In genomic region chr2:152343426-152343825, GRCh38 we compare ENCODE assay signal across 25 cellular contexts. TPM values are rescaled to one million over a fixed set of nuclear protein-coding genes. Genes with fewer than 3 reads are reported as not detected.
DNase-seq lines count a peak whose midpoint lies in the region; ATAC-seq, FAIRE-seq and TF ChIP-seq lines count a peak whose summit lies in the region.
"Had no signal": no experiment of that assay in that cellular context is flagged by ENCODE, and none has a peak within 500 bp of the region (broad histone marks: within the 10 kb centered on the region; RNA-seq: fewer than 3 reads in every experiment).

No MANE protein-coding gene starts in this region.

- TF ChIP-seq EP300 in HepG2 (IDR thresholded peaks at IDR 0.05; ENCODE audit: low read depth in 2 of 2, low read length in 2 of 2) (no peak), HepG2 (CRISPR knock-in tag; IDR thresholded peaks at IDR 0.05; ENCODE audit: borderline replicate concordance) (no peak)

- H3K27me3 ChIP-seq in HepG2 (ENCODE audit: control insufficient read depth in 1 of 2, insufficient read depth in 2 of 2, low read length in 2 of 2) (no peaks in the 10 kb centered on the region), right lobe of liver (no peaks in the 10 kb centered on the region), MG63 (no peaks in the 10 kb centered on the region), trophoblast cell (ENCODE audit: insufficient read depth, low read length) (no peaks in the 10 kb centered on the region)
- H3K27me3 ChIP-seq: BE2C had no signal

- POLR2A ChIA-PET in HepG2 (lab: Yijun Ruan, JAX), result interaction anchor here (1.2 to 1.8 kb wide), 3 partner anchors 9 to 62 kb away, joined by 4 to 5 read pairs (median 4); partner anchors contain the start of gene FMNL2

- no peak overlapping the region for H3K18ac ChIP-seq in trophoblast cell (ENCODE audit: low read length)

- H3K9ac ChIP-seq in HepG2 (ENCODE audit: insufficient read depth, low read depth, low read length) (no peak overlapping the region), trophoblast cell (ENCODE audit: low read length) (no peak overlapping the region)
- H3K9ac ChIP-seq: GM23248 had no signal

- no peak for TF ChIP-seq RAD21 in HepG2 (CRISPR knock-in tag; IDR thresholded peaks at IDR 0.05)

- no peak overlapping the region for H3K4me2 ChIP-seq in HepG2 (ENCODE audit: low read depth, low read length)
- no peak overlapping the region for H3K4me2 ChIP-seq in trophoblast cell (ENCODE audit: low read length)
- H3K4me2 ChIP-seq: A549 had no signal

- H3K79me1 ChIP-seq in trophoblast cell (ENCODE audit: low read length), result no peaks in the 10 kb centered on the region

- no peak overlapping the region for H3K23ac ChIP-seq in trophoblast cell (ENCODE audit: low read length)

- H3K9me3 ChIP-seq in HepG2 (ENCODE audit: low read length) (no peaks in the 10 kb centered on the region), right lobe of liver (no peaks in the 10 kb centered on the region), MG63 (no peaks in the 10 kb centered on the region), trophoblast cell (ENCODE audit: insufficient read depth, low read depth, low read length) (no peaks in the 10 kb centered on the region)
- H3K9me3 ChIP-seq: A549, BE2C had no signal

- ATAC-seq in HepG2, result no peak
- no peak for ATAC-seq in right lobe of liver
- no peak for ATAC-seq in stimulated activated naive CD8-positive, alpha-beta T cell treated with anti-CD3 and anti-CD28 coated beads, Interleukin-15, amount 100 ng/mL, for 72 hours
- ATAC-seq: A549, GM12878, HCT116 had no signal

- no peaks in the 10 kb centered on the region for H3K4me1 Mint-ChIP-seq in stimulated activated naive CD8-positive, alpha-beta T cell treated with anti-CD3 and anti-CD28 coated beads, Interleukin-15, amount 100 ng/mL, for 72 hours
- H3K4me1 Mint-ChIP-seq: CD4-positive, alpha-beta memory T cell had no signal

- H2BK120ac ChIP-seq in trophoblast cell (ENCODE audit: insufficient read depth, low read length, poor library complexity), result no peak overlapping the region

- WGBS in HepG2 (ENCODE audit: low lambda C conversion rate), result 94% methylated on average over 4 of the region's 4 CpGs
- WGBS in right lobe of liver (ENCODE audit: insufficient coverage, low coverage, low lambda C conversion rate, missing lambda C conversion rate), result 100% methylated on average over 1 of the region's 4 CpGs
- WGBS in trophoblast cell (ENCODE audit: extremely low coverage, insufficient coverage, insufficient read length), result no CpG with 5 or more reads among the region's 4 CpGs

- H3K4me3 Mint-ChIP-seq in stimulated activated naive CD8-positive, alpha-beta T cell treated with anti-CD3 and anti-CD28 coated beads, Interleukin-15, amount 100 ng/mL, for 72 hours, result no peak overlapping the region
- H3K4me3 Mint-ChIP-seq: CD4-positive, alpha-beta memory T cell; H9 had no signal

- no peak overlapping the region for H3K27ac Mint-ChIP-seq in stimulated activated naive CD8-positive, alpha-beta T cell treated with anti-CD3 and anti-CD28 coated beads, Interleukin-15, amount 100 ng/mL, for 72 hours
- H3K27ac Mint-ChIP-seq: CD4-positive, alpha-beta memory T cell; H9 had no signal

- no peak overlapping the region for H2BK5ac ChIP-seq in trophoblast cell (ENCODE audit: low read depth, low read length, poor library complexity)

- H2AK5ac ChIP-seq in trophoblast cell (ENCODE audit: low read length), result no peak overlapping the region

- CTCF ChIA-PET in HepG2 (lab: Yijun Ruan, JAX; ENCODE audit: low intra/inter-chr PET ratio, low total read pairs), result no interaction called here

- no peak overlapping the region for H4K91ac ChIP-seq in trophoblast cell (ENCODE audit: low read depth, low read length)

- no peak overlapping the region for H3K14ac ChIP-seq in trophoblast cell (ENCODE audit: low read length)

- H3K79me2 ChIP-seq in HepG2 (ENCODE audit: insufficient read depth, low read length) (peaks cover 94% of the 10 kb centered on the region), trophoblast cell (ENCODE audit: control insufficient read depth, insufficient read depth, low read length, poor library complexity) (peaks cover 2% of the 10 kb centered on the region)

- DNase-seq in HepG2 (ENCODE audit: low spot score) (no peak), right lobe of liver (no peak), MG63 (peak; percentile 13), trophoblast cell (peak; percentile 57 to 79)
- no peak for DNase-seq in stimulated activated naive CD8-positive, alpha-beta T cell treated with anti-CD3 and anti-CD28 coated beads, Interleukin-15, amount 100 ng/mL, for 72 hours
- DNase-seq in activated CD4-positive, alpha-beta T cell treated with anti-CD3 and anti-CD28 coated beads, Interleukin-2, amount 50 U/mL, for 1 hour, result no peak
- DNase-seq in activated CD8-positive, alpha-beta memory T cell treated with anti-CD3 and anti-CD28 coated beads, Interleukin-2, amount 50 U/mL, for 4 hours, result no peak
- DNase-seq: 8988T; ACHN; AML-193; BE2C; C1 segment of cervical spinal cord; Calu3; CD4-positive, alpha-beta memory T cell; COR-L47; DMS53; DMS79 treated with DMSO at 0.1 percent for 48 hours; GDM1; GM23248; H9 had no signal

- H2BK12ac ChIP-seq in trophoblast cell (ENCODE audit: low read length), result no peak overlapping the region

- H3K27ac ChIP-seq in HepG2 (ENCODE audit: extremely low read length, insufficient read depth, low read length) (no peak overlapping the region), right lobe of liver (no peak overlapping the region), trophoblast cell (ENCODE audit: low read depth, low read length) (no peak overlapping the region)
- H3K27ac ChIP-seq: A549, GM23248 had no signal

- H3K9me3 Mint-ChIP-seq in stimulated activated naive CD8-positive, alpha-beta T cell treated with anti-CD3 and anti-CD28 coated beads, Interleukin-15, amount 100 ng/mL, for 72 hours, result no peaks in the 10 kb centered on the region
- H3K9me3 Mint-ChIP-seq: CD4-positive, alpha-beta memory T cell; H9 had no signal

- H3K36me3 ChIP-seq in HepG2 (replicated peaks in 1 of 2; ENCODE audit: control insufficient read depth in 1 of 2, insufficient read depth in 2 of 2, low read length in 2 of 2), result peaks cover 13 to 36% of the 10 kb centered on the region in 2 experiments
- H3K36me3 ChIP-seq in right lobe of liver, result no peaks in the 10 kb centered on the region
- peaks cover 8% of the 10 kb centered on the region for H3K36me3 ChIP-seq in MG63
- H3K36me3 ChIP-seq in trophoblast cell (ENCODE audit: control insufficient read depth in 1 of 2, insufficient read depth in 2 of 2, low read length in 2 of 2), result peaks cover 4 to 7% of the 10 kb centered on the region in 2 experiments
- H3K36me3 ChIP-seq: BE2C had no signal

- no peak overlapping the region for H2AFZ ChIP-seq in HepG2 (ENCODE audit: low read length)
- no peak overlapping the region for H2AFZ ChIP-seq in trophoblast cell (ENCODE audit: insufficient read depth, low read length, poor library complexity)
- H2AFZ ChIP-seq: GM23248 had no signal

- in situ Hi-C loops in HepG2 (cut with HindIII; ENCODE audit: extremely low pct_ligation_motif_present, low pct_unique_long_range_greater_than_20kb), result no loop called here

- H3K4me3 ChIP-seq in HepG2 (replicated peaks in 1 of 3; ENCODE audit: insufficient read depth in 1 of 3, low read depth in 2 of 3, low read length in 3 of 3) (no peak overlapping the region), right lobe of liver (no peak overlapping the region), MG63 (no peak overlapping the region), trophoblast cell (ENCODE audit: low read depth, low read length) (no peak overlapping the region)
- H3K4me3 ChIP-seq: A549, GM12878, GM23248 had no signal

- TF ChIP-seq CTCF in HepG2 (CRISPR knock-in tag; IDR thresholded peaks at IDR 0.05) (no peak), right lobe of liver (IDR thresholded peaks at IDR 0.05) (no peak)

- no peak for FAIRE-seq in HepG2 (lab: Jason Lieb, UNC)
- FAIRE-seq: A549, GM12878, GM19239, H1 had no signal

- BruUV-seq in HepG2 (replicated peaks; lab: Mats Ljungman, UMichigan), result no TSS peak

- intact Hi-C loops in HepG2 (cut with micrococcal nuclease; ENCODE audit: unreplicated experiment) (no loop called here), right lobe of liver (cut with DNase I) (no loop called here)

- H4K20me1 ChIP-seq in HepG2 (ENCODE audit: insufficient read depth, low read length), result peaks cover 41% of the 10 kb centered on the region

- TF ChIP-seq POLR2A in HepG2 (IDR thresholded peaks at IDR 0.05; ENCODE audit: insufficient read depth in 1 of 2, low read depth in 2 of 2, low read length in 2 of 2) (no peak), right lobe of liver (IDR thresholded peaks at IDR 0.05) (no peak)

- H3K27me3 Mint-ChIP-seq in stimulated activated naive CD8-positive, alpha-beta T cell treated with anti-CD3 and anti-CD28 coated beads, Interleukin-15, amount 100 ng/mL, for 72 hours, result peaks cover 6% of the 10 kb centered on the region

- no peak overlapping the region for H4K8ac ChIP-seq in trophoblast cell (ENCODE audit: low read depth, low read length)

- H3K4me1 ChIP-seq in HepG2 (ENCODE audit: insufficient read depth, low read length) (peaks cover 97% of the 10 kb centered on the region), right lobe of liver (no peaks in the 10 kb centered on the region), trophoblast cell (ENCODE audit: control insufficient read depth in 1 of 2, insufficient read depth in 2 of 2, low read length in 2 of 2) (peaks cover 0 to 9% of the 10 kb centered on the region in 2 experiments)
- H3K4me1 ChIP-seq: BE2C had no signal

- no peak overlapping the region for H3K4ac ChIP-seq in trophoblast cell (ENCODE audit: low read depth, low read length)

- no peak overlapping the region for H4K12ac ChIP-seq in trophoblast cell (ENCODE audit: low read depth, low read length)

RNA-seq across cellular contexts. Expression of gene FMNL2, which starts 8.5 kb away (rescaled TPM):
- total RNA-seq in HepG2 (2016; rRNA removed; fragmentation: Illumina TruSeq; extraction: Trizol) (63.2 and 66.5 TPM in 2 replicates), right lobe of liver (10 to 100 TPM in 2 of 6 experiments, 1 to 10 TPM in 4; 3.5 to 12.1 (median 7.1) TPM)
- total RNA-seq in HepG2 (2016; cell fraction: cytosol; rRNA removed; fragmentation: Illumina TruSeq; extraction: Trizol; ENCODE audit: low read depth), result 6.8 and 8.5 TPM in 2 replicates
- 60.0 and 65.7 TPM in 2 replicates for total RNA-seq in HepG2 (2016; cell fraction: insoluble cytoplasmic fraction; rRNA removed; fragmentation: Illumina TruSeq; extraction: Trizol)
- 25.0 and 25.7 TPM in 2 replicates for total RNA-seq in HepG2 (2016; cell fraction: membrane; rRNA removed; fragmentation: Illumina TruSeq; extraction: Trizol)
- total RNA-seq in HepG2 (2016; cell fraction: nucleus; rRNA removed; fragmentation: Illumina TruSeq; extraction: Trizol), result 76.2 and 83.3 TPM in 2 replicates
- 62.5 and 67.7 TPM in 2 replicates for polyA plus RNA-seq in HepG2 (2011; rRNA removed)
- 20.3 and 32.4 TPM in 2 replicates for polyA plus RNA-seq in HepG2 (2011; cell fraction: cytosol; rRNA removed)
- polyA plus RNA-seq in HepG2 (2011; cell fraction: nucleus; rRNA removed), result 78.2 and 99.5 TPM in 2 replicates
- 73.3 and 86.5 TPM in 2 replicates for polyA plus RNA-seq in HepG2 (2012)
- polyA plus RNA-seq in HepG2 (2016; cell fraction: cytosol; fragmentation: Illumina TruSeq; extraction: Trizol; ENCODE audit: low read depth), result 1.7 and 2.1 TPM in 2 replicates
- 66.8 and 70.0 TPM in 2 replicates for polyA plus RNA-seq in HepG2 (2016; cell fraction: insoluble cytoplasmic fraction; fragmentation: Illumina TruSeq; extraction: Trizol; ENCODE audit: low read depth)
- polyA plus RNA-seq in HepG2 (2016; cell fraction: membrane; fragmentation: Illumina TruSeq; extraction: Trizol; ENCODE audit: low read depth), result 9.7 and 11.9 TPM in 2 replicates
- 139 and 144 TPM in 2 replicates for polyA plus RNA-seq in HepG2 (2016; cell fraction: nucleus; fragmentation: Illumina TruSeq; extraction: Trizol; ENCODE audit: insufficient read depth, low read depth)
- 4.2 and 30.7 TPM in 2 replicates for polyA minus RNA-seq in HepG2 (2011; rRNA and poly(A)+ RNA removed; ENCODE audit: low replicate concordance)
- polyA minus RNA-seq in HepG2 (2011; cell fraction: cytosol; rRNA and poly(A)+ RNA removed), result 43.7 and 45.2 TPM in 2 replicates
- polyA minus RNA-seq in HepG2 (2011; cell fraction: nucleus; rRNA and poly(A)+ RNA removed), result 160 and 184 TPM in 2 replicates
- total RNA-seq in MG63 (2014; rRNA removed; shearing (Covaris generic); ENCODE audit: low replicate concordance), result 11.1 and 11.6 TPM in 2 replicates
- polyA plus RNA-seq in trophoblast cell (2013), result 89.8 and 93.7 TPM in 2 replicates

Comparison
In these comparisons a context has a peak if more than half of its experiments do, and no peak if none do; other contexts are left out.
1. DNase-seq: peak in MG63 (single experiment) and trophoblast cell (2 of 2); none in HepG2 (single experiment), right lobe of liver (0 of 3), stimulated activated naive CD8-positive, alpha-beta T cell treated with anti-CD3 and anti-CD28 coated beads, Interleukin-15, amount 100 ng/mL, for 72 hours (0 of 2), activated CD4-positive, alpha-beta T cell treated with anti-CD3 and anti-CD28 coated beads, Interleukin-2, amount 50 U/mL, for 1 hour (single experiment) and activated CD8-positive, alpha-beta memory T cell treated with anti-CD3 and anti-CD28 coated beads, Interleukin-2, amount 50 U/mL, for 4 hours (single experiment).